8 cellular contexts compared by ENCODE assay signal in the genomic region with DNA sequence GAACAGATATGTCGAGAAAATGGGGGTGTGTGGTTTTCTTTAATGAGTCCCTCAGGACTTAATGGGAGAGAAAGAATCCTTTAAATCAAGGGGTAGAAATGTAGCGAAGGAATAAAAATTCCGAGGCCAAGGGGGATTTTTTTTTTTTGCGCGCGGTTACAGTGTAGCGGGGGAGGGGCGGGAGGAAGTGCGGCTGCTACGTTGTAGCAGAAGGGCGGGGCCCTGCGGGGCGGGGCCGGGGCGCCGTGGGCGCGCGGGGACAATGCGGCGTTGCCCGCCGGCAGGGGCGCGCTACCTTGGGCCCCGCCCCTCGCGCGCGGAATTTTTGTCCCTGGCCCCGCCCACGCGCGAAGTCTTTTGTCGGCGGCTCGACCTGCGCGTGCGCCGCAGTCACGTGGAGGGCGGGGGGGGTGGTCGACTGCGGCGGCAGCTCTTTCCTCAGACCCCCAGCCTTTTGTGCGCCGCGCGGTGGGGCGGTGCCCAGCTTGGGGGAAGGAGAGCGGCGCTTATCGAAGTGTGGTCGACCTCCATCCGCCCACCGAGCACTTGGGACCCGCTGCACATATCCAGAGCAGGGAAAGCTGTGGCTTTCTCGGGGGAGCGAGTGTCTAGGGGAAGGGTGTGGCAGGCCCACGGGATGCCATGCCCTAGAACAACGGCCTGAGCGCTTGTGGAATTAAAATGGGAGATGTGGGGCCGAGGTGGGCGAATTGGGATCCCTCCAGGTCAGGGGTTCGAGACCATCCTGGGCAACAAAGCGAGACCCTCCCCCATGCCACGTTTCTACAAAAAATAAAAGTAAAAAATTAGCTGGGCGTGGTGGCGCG. TPM values are rescaled to one million over a fixed set of nuclear protein-coding genes. Genes with fewer than 3 reads are reported as not detected.
DNase-seq lines count a peak whose midpoint lies in the region; ATAC-seq and TF ChIP-seq lines count a peak whose summit lies in the region.

No MANE protein-coding gene starts in this region.

- peak overlapping the region; percentile 100 for H3K4ac ChIP-seq in trophoblast cell (ENCODE audit: low read depth, low read length)

- no peaks in the 10 kb centered on the region for H3K9me3 ChIP-seq in CD4-positive, CD25-positive, alpha-beta regulatory T cell (ENCODE audit: control insufficient read depth in 2 of 2, low read length in 2 of 2)
- no peaks in the 10 kb centered on the region for H3K9me3 ChIP-seq in SU-DHL-6 (ENCODE audit: insufficient read depth, low read length)
- H3K9me3 ChIP-seq in cardiac muscle cell (ENCODE audit: low read depth), result no peaks in the 10 kb centered on the region
- H3K9me3 ChIP-seq in trophoblast cell (ENCODE audit: insufficient read depth, low read depth, low read length), result peaks cover 4% of the 10 kb centered on the region
- H3K9me3 ChIP-seq in tibial artery, result no peaks in the 10 kb centered on the region

- H3K9me3 Mint-ChIP-seq in CD4-positive, CD25-positive, alpha-beta regulatory T cell, result peaks cover 0 to 1% (median 0%) of the 10 kb centered on the region in 7 donors

- WGBS in trophoblast cell (ENCODE audit: extremely low coverage, insufficient coverage, insufficient read length), result no CpG with 5 or more reads among the region's 71 CpGs

- peak overlapping the region; percentile 98 to 99 (median 99) for H3K4me3 Mint-ChIP-seq in CD4-positive, CD25-positive, alpha-beta regulatory T cell

- peak overlapping the region; percentile 95 for H2BK5ac ChIP-seq in trophoblast cell (ENCODE audit: low read depth, low read length, poor library complexity)

- intact Hi-C loops in tibial artery (cut with DNase I; ENCODE audit: low total_unique reads), result loop anchor here (1.0 to 5.0 kb wide), 2 partner anchors 42 to 104 kb away; a partner anchor contains a TSS

- peak overlapping the region; percentile 94 to 98 (median 96) for H3K27ac Mint-ChIP-seq in CD4-positive, CD25-positive, alpha-beta regulatory T cell

- H3K9me2 ChIP-seq in SU-DHL-6 (replicated peaks; ENCODE audit: insufficient read depth, low read length), result no peaks in the 10 kb centered on the region

- H4K8ac ChIP-seq in trophoblast cell (ENCODE audit: low read depth, low read length), result peak overlapping the region; percentile 95

- H3K79me1 ChIP-seq in trophoblast cell (ENCODE audit: low read length), result peaks cover 26% of the 10 kb centered on the region

- ATAC-seq in CD4-positive, CD25-positive, alpha-beta regulatory T cell (ENCODE audit: low read depth in 2 of 2), result peak; percentile 33 to 40
- peak; percentile 25 for ATAC-seq in GM21423 (IDR thresholded peaks at IDR 0.05; ENCODE audit: unreplicated experiment)

- peak overlapping the region; percentile 82 for H3K4me2 ChIP-seq in SU-DHL-6 (ENCODE audit: low read depth, low read length, poor library complexity, severe bottlenecking)
- H3K4me2 ChIP-seq in trophoblast cell (ENCODE audit: low read length), result peak overlapping the region; percentile 60

- peak overlapping the region; percentile 97 for H3K4me3 ChIP-seq in CD4-positive, CD25-positive, alpha-beta regulatory T cell (ENCODE audit: low read depth, low read length)
- peak overlapping the region; percentile 83 for H3K4me3 ChIP-seq in SU-DHL-6 (ENCODE audit: insufficient read depth, low read length, poor library complexity, severe bottlenecking)
- peak overlapping the region; percentile 96 for H3K4me3 ChIP-seq in cardiac muscle cell
- peak overlapping the region; percentile 90 for H3K4me3 ChIP-seq in trophoblast cell (ENCODE audit: low read depth, low read length)
- H3K4me3 ChIP-seq in tibial artery, result peak overlapping the region; percentile 74 to 88

- H4K12ac ChIP-seq in trophoblast cell (ENCODE audit: low read depth, low read length), result peak overlapping the region; percentile 93

- H3K23ac ChIP-seq in trophoblast cell (ENCODE audit: low read length), result no peak overlapping the region

- DNase-seq in CD4-positive, CD25-positive, alpha-beta regulatory T cell, result peak; percentile 90 to 96 (median 95)
- peak; percentile 89 to 93 (median 91) for DNase-seq in NCI-H1417 (lab: John Stamatoyannopoulos, UW)
- peak; percentile 92 for DNase-seq in activated naive CD8-positive, alpha-beta T cell treated with anti-CD3 and anti-CD28 coated beads, Interleukin-2, amount 50 U/mL, for 16 hours (ENCODE audit: low read depth, low spot score)
- DNase-seq in cardiac muscle cell (ENCODE audit: low read depth in 1 of 2, low spot score in 1 of 2), result peak; percentile 95
- DNase-seq in trophoblast cell, result peak; percentile 90 to 97
- DNase-seq in tibial artery, result peak; percentile 85 to 94

- peaks cover 53% of the 10 kb centered on the region for H3K79me2 ChIP-seq in SU-DHL-6 (ENCODE audit: insufficient read depth, low read length)
- H3K79me2 ChIP-seq in trophoblast cell (ENCODE audit: control insufficient read depth, insufficient read depth, low read length, poor library complexity), result peaks cover 20% of the 10 kb centered on the region

- peaks cover 84% of the 10 kb centered on the region for H3F3A ChIP-seq in SU-DHL-6 (ENCODE audit: insufficient read depth)

- H3K18ac ChIP-seq in trophoblast cell (ENCODE audit: low read length), result peak overlapping the region; percentile 96

- H3K4me1 Mint-ChIP-seq in CD4-positive, CD25-positive, alpha-beta regulatory T cell, result peaks cover 26 to 72% (median 50%) of the 10 kb centered on the region in 4 donors

- H3K27ac ChIP-seq in CD4-positive, CD25-positive, alpha-beta regulatory T cell (ENCODE audit: insufficient read depth, low read length, poor library complexity, severe bottlenecking), result peak overlapping the region; percentile 94
- H3K27ac ChIP-seq in SU-DHL-6 (ENCODE audit: low read depth, low read length) (peak overlapping the region; percentile 94), cardiac muscle cell (peak overlapping the region; percentile 88), trophoblast cell (ENCODE audit: low read depth, low read length) (peak overlapping the region; percentile 96), tibial artery (peak overlapping the region; percentile 78 to 88)

- H3K9ac ChIP-seq in SU-DHL-6 (ENCODE audit: low read length) (peak overlapping the region; percentile 99), trophoblast cell (ENCODE audit: low read length) (peak overlapping the region; percentile 96)

- H3K14ac ChIP-seq in trophoblast cell (ENCODE audit: low read length), result peak overlapping the region; percentile 97

- TF ChIP-seq CTCF in SU-DHL-6 (IDR thresholded peaks at IDR 0.05; ENCODE audit: insufficient read depth, low read length, poor library complexity, severe bottlenecking), result peak; percentile 27
- TF ChIP-seq CTCF in cardiac muscle cell (IDR thresholded peaks at IDR 0.05; ENCODE audit: low read depth, low read length), result peak; percentile 21
- peak; percentile 39 to 40 for TF ChIP-seq CTCF in tibial artery (IDR thresholded peaks at IDR 0.05)

- H3K36me3 Mint-ChIP-seq in CD4-positive, CD25-positive, alpha-beta regulatory T cell, result peaks cover 27% of the 10 kb centered on the region

- peaks cover 15% of the 10 kb centered on the region for H4K20me1 ChIP-seq in SU-DHL-6 (ENCODE audit: low read depth, low read length)

- peaks cover 35% of the 10 kb centered on the region for H3K36me3 ChIP-seq in CD4-positive, CD25-positive, alpha-beta regulatory T cell (ENCODE audit: control insufficient read depth, insufficient read depth, low read length)
- H3K36me3 ChIP-seq in SU-DHL-6 (ENCODE audit: low read length) (peaks cover 40% of the 10 kb centered on the region), cardiac muscle cell (peaks cover 23% of the 10 kb centered on the region), trophoblast cell (ENCODE audit: control insufficient read depth in 1 of 2, insufficient read depth in 2 of 2, low read length in 2 of 2) (peaks cover 28 to 39% of the 10 kb centered on the region in 2 experiments), tibial artery (peaks cover 22 to 36% (median 26%) of the 10 kb centered on the region in 3 donors)

- H4K91ac ChIP-seq in trophoblast cell (ENCODE audit: low read depth, low read length), result peak overlapping the region; percentile 96

- H3K27me3 ChIP-seq in CD4-positive, CD25-positive, alpha-beta regulatory T cell (ENCODE audit: control insufficient read depth, insufficient read depth, low read length), result no peaks in the 10 kb centered on the region
- H3K27me3 ChIP-seq in SU-DHL-6 (ENCODE audit: low read length) (no peaks in the 10 kb centered on the region), cardiac muscle cell (no peaks in the 10 kb centered on the region), trophoblast cell (ENCODE audit: insufficient read depth, low read length) (no peaks in the 10 kb centered on the region), tibial artery (no peaks in the 10 kb centered on the region)

- H2BK12ac ChIP-seq in trophoblast cell (ENCODE audit: low read length), result no peak overlapping the region

- H2AFZ ChIP-seq in SU-DHL-6 (ENCODE audit: low read depth, low read length, severe bottlenecking) (no peak overlapping the region), trophoblast cell (ENCODE audit: insufficient read depth, low read length, poor library complexity) (peak overlapping the region; percentile 63)

- H2BK120ac ChIP-seq in trophoblast cell (ENCODE audit: insufficient read depth, low read length, poor library complexity), result peak overlapping the region; percentile 84

- peaks cover 48% of the 10 kb centered on the region for H3K4me1 ChIP-seq in CD4-positive, CD25-positive, alpha-beta regulatory T cell (ENCODE audit: control insufficient read depth, insufficient read depth, low read length, poor library complexity, severe bottlenecking)
- H3K4me1 ChIP-seq in cardiac muscle cell (ENCODE audit: low read depth) (peaks cover 6% of the 10 kb centered on the region), trophoblast cell (ENCODE audit: control insufficient read depth in 1 of 2, insufficient read depth in 2 of 2, low read length in 2 of 2) (peaks cover 3 to 5% of the 10 kb centered on the region in 2 experiments), tibial artery (peaks cover 0 to 66% (median 35%) of the 10 kb centered on the region in 4 donors)

- peaks cover 9% of the 10 kb centered on the region for H3K27me3 Mint-ChIP-seq in CD4-positive, CD25-positive, alpha-beta regulatory T cell

- H2AK5ac ChIP-seq in trophoblast cell (ENCODE audit: low read length), result peak overlapping the region; percentile 99

RNA-seq across cellular contexts. Expression of a gene that starts 1.3 kb away (rescaled TPM):
- total RNA-seq in CD4-positive, CD25-positive, alpha-beta regulatory T cell, result 119 TPM
- 100 to 1,000 TPM; 125 to 158 (median 138) TPM for polyA plus RNA-seq in CD4-positive, CD25-positive, alpha-beta regulatory T cell
- total RNA-seq in cardiac muscle cell, result 827 and 939 TPM in 2 replicates
- 662 and 675 TPM in 2 replicates for polyA plus RNA-seq in cardiac muscle cell
- 1,464 and 1,542 TPM in 2 replicates for polyA plus RNA-seq in trophoblast cell (2013)

RNA-seq across cellular contexts. Expression of a gene that starts 4.3 kb away (rescaled TPM):
- total RNA-seq in CD4-positive, CD25-positive, alpha-beta regulatory T cell, result 32.7 TPM
- polyA plus RNA-seq in CD4-positive, CD25-positive, alpha-beta regulatory T cell, result 1 to 10 TPM; 1.2 to 5.0 (median 3.7) TPM
- 14.3 and 21.9 TPM in 2 replicates for total RNA-seq in cardiac muscle cell
- polyA plus RNA-seq in cardiac muscle cell, result 30.0 and 44.1 TPM in 2 replicates
- 29.1 and 32.3 TPM in 2 replicates for polyA plus RNA-seq in trophoblast cell (2013)

RNA-seq across cellular contexts. Expression of a gene that starts 21.1 kb away (rescaled TPM):
- total RNA-seq in CD4-positive, CD25-positive, alpha-beta regulatory T cell, result 25.3 TPM
- 10 to 100 TPM; 30.5 to 63.2 (median 48.1) TPM for polyA plus RNA-seq in CD4-positive, CD25-positive, alpha-beta regulatory T cell
- total RNA-seq in cardiac muscle cell, result 208 and 222 TPM in 2 replicates
- polyA plus RNA-seq in cardiac muscle cell, result 236 and 261 TPM in 2 replicates
- polyA plus RNA-seq in trophoblast cell (2013), result 66.9 and 72.1 TPM in 2 replicates

RNA-seq across cellular contexts. Expression of a gene that starts 22.9 kb away (rescaled TPM):
- total RNA-seq in CD4-positive, CD25-positive, alpha-beta regulatory T cell, result 5.1 TPM
- 1 to 10 TPM in 3 of 4 donors, under 1 TPM in 1; 0.38 to 2.2 (median 1.4) TPM for polyA plus RNA-seq in CD4-positive, CD25-positive, alpha-beta regulatory T cell
- 28.0 and 45.8 TPM in 2 replicates for total RNA-seq in cardiac muscle cell
- 20.1 and 25.8 TPM in 2 replicates for polyA plus RNA-seq in cardiac muscle cell
- polyA plus RNA-seq in trophoblast cell (2013), result 366 and 374 TPM in 2 replicates

RNA-seq across cellular contexts. Expression of a gene that starts 30.6 kb away (rescaled TPM):
- total RNA-seq in CD4-positive, CD25-positive, alpha-beta regulatory T cell, result 9.0 TPM
- 10 to 100 TPM in 1 of 4 donors, 1 to 10 TPM in 3; 7.5 to 17.7 (median 9.2) TPM for polyA plus RNA-seq in CD4-positive, CD25-positive, alpha-beta regulatory T cell
- total RNA-seq in cardiac muscle cell, result 13.7 and 17.2 TPM in 2 replicates
- 29.1 and 33.8 TPM in 2 replicates for polyA plus RNA-seq in cardiac muscle cell
- polyA plus RNA-seq in trophoblast cell (2013), result 55.7 and 59.4 TPM in 2 replicates

Comparison
In these comparisons a context has a peak if more than half of its experiments do, and no peak if none do; other contexts are left out.
1. Peak in every context shown above with its lines: DNase-seq, ATAC-seq, H3K4me3 ChIP-seq and H3K27ac ChIP-seq.